Comparison of ENCODE assay signal across 1 cellular context in genomic region chr10:75401569-75402485, GRCh38.
TF ChIP-seq lines count a peak whose summit lies in the region.

ZNF503 (minus strand) TSS chr10:75401764; CDS start chr10:75401419, 345 bp downstream.

TF ChIP-seq in K562, 482 proteins besides CTCF, POLR2A, EP300 and RAD21 (continued from another document):
- TF ChIP-seq VEZF1 (CRISPR knock-in tag; IDR thresholded peaks at IDR 0.05) (peak; percentile 34), HNRNPLL (IDR thresholded peaks at IDR 0.05; ENCODE audit: low read depth, low read length, poor library complexity, severe bottlenecking) (peak; percentile 49), NR2C2 (CRISPR knock-in tag; IDR thresholded peaks at IDR 0.05) (no peak), NR2C2 (tag; IDR thresholded peaks at IDR 0.05) (peak; percentile 44; the same call in 1 of the 2 replicates), RBM39 (optimal IDR thresholded peaks at IDR 0.05; ENCODE audit: low read depth, low read length) (no peak), KAT2B (IDR thresholded peaks at IDR 0.05; ENCODE audit: low read depth, low read length) (no peak), USF1 (CRISPR knock-in tag; IDR thresholded peaks at IDR 0.05) (peak; percentile 88), PCBP1 (IDR thresholded peaks at IDR 0.05; ENCODE audit: low read depth, low read length, poor library complexity, severe bottlenecking) (peak; percentile 30), UBTF (IDR thresholded peaks at IDR 0.05; ENCODE audit: borderline replicate concordance in 1 of 2, low read depth in 2 of 2, low read length in 2 of 2) (0 out of 4 replicates have a peak, but pooled peaks of 1 of the 2 experiments have one; percentile 52), USF2 (CRISPR knock-in tag; IDR thresholded peaks at IDR 0.05) (peak; percentile 93), ID3 (CRISPR knock-in tag; IDR thresholded peaks at IDR 0.05) (no peak), ID3 (tag; IDR thresholded peaks at IDR 0.05) (no peak), POLR2G (IDR thresholded peaks at IDR 0.05; ENCODE audit: low read depth, low read length) (0 out of 2 replicates have a peak, but pooled peaks have one; percentile 18), RAD51 (IDR thresholded peaks at IDR 0.05; ENCODE audit: borderline replicate concordance, low read depth) (peak; percentile 90), FOXM1 (IDR thresholded peaks at IDR 0.05; ENCODE audit: low read depth) (no peak), FOXM1 (CRISPR knock-in tag; IDR thresholded peaks at IDR 0.05; ENCODE audit: low read depth) (no peak), CXXC5 (CRISPR knock-in tag; IDR thresholded peaks at IDR 0.05) (peak; percentile 59), TFAP4 (CRISPR knock-in tag; IDR thresholded peaks at IDR 0.05; ENCODE audit: borderline replicate concordance) (0 out of 2 replicates have a peak, but pooled peaks have one; percentile 28), SMAD4 (CRISPR knock-in tag; conservative IDR thresholded peaks at IDR 0.05) (0 out of 2 replicates have a peak, but pooled peaks have one; percentile 13), TOE1 (IDR thresholded peaks at IDR 0.05; ENCODE audit: borderline replicate concordance) (0 out of 2 replicates have a peak, but pooled peaks have one; percentile 40), TOE1 (CRISPR knock-in tag; IDR thresholded peaks at IDR 0.05; ENCODE audit: borderline replicate concordance, low read depth) (no peak), E2F6 (IDR thresholded peaks at IDR 0.05; ENCODE audit: borderline replicate concordance in 1 of 2, extremely low read depth in 1 of 2, insufficient read depth in 1 of 2, insufficient read length in 1 of 2, low read depth in 1 of 2, low read length in 1 of 2, poor library complexity in 1 of 2, severe bottlenecking in 1 of 2) (peak; percentile 35 to 77), ZNF592 (IDR thresholded peaks at IDR 0.05) (no peak)
